ENCODE assay signal across 12 cellular contexts in genomic region chr11:61164610-61165424, GRCh38. TPM values are rescaled to one million over a fixed set of nuclear protein-coding genes. Genes with fewer than 3 reads are reported as not detected.
A peak's percentile ranks its signal among the peaks of the same experiment; 100 is the strongest.
DNase-seq lines count a peak whose midpoint lies in the region; ATAC-seq and TF ChIP-seq lines count a peak whose summit lies in the region.
"Had no signal": no experiment of that assay in that cellular context is flagged by ENCODE, and none has a peak within 500 bp of the region (broad histone marks: within the 10 kb centered on the region; RNA-seq: fewer than 3 reads in every experiment).

No MANE protein-coding gene starts in this region.

- H3K27me3 ChIP-seq in CD4-positive, CD25-positive, alpha-beta regulatory T cell (ENCODE audit: control insufficient read depth, insufficient read depth, low read length) = no peaks in the 10 kb centered on the region
- H3K27me3 ChIP-seq in right lobe of liver (no peaks in the 10 kb centered on the region), thyroid gland (no peaks in the 10 kb centered on the region)

- no peaks in the 10 kb centered on the region for H3K9me3 ChIP-seq in CD4-positive, CD25-positive, alpha-beta regulatory T cell (ENCODE audit: control insufficient read depth in 2 of 2, low read length in 2 of 2)
- no peaks in the 10 kb centered on the region for H3K9me3 ChIP-seq in right lobe of liver
- no peaks in the 10 kb centered on the region for H3K9me3 ChIP-seq in thyroid gland

- peak overlapping the region in 2 of 4 donors; percentile 38 to 57 for H3K4me3 Mint-ChIP-seq in CD4-positive, CD25-positive, alpha-beta regulatory T cell
- no peak overlapping the region for H3K4me3 Mint-ChIP-seq in activated naive CD4-positive, alpha-beta T cell treated with anti-CD3 and anti-CD28 coated beads, Interleukin-2, amount 10 ng/mL, durations not matched to agents 7 days and 5 days

- intact Hi-C loops in right lobe of liver (cut with DNase I) (no loop called here), thyroid gland (cut with DNase I) (loop anchor here (10.0 kb wide), 1 partner anchor 250 kb away; the partner anchor contains the start of gene TMEM109)

- 57% methylated on average over 13 of the region's 13 CpGs for WGBS in right lobe of liver (ENCODE audit: insufficient coverage, low coverage, low lambda C conversion rate, missing lambda C conversion rate)
- 81 to 84% methylated on average over 13 of the region's 13 CpGs for WGBS in thyroid gland, 2 donors

- H3K27ac Mint-ChIP-seq in CD4-positive, CD25-positive, alpha-beta regulatory T cell = peak overlapping the region in 2 of 3 donors; percentile 41 to 85
- no peak overlapping the region for H3K27ac Mint-ChIP-seq in activated naive CD4-positive, alpha-beta T cell treated with anti-CD3 and anti-CD28 coated beads, Interleukin-2, amount 10 ng/mL, durations not matched to agents 7 days and 5 days

- no peak for TF ChIP-seq CTCF in right lobe of liver (IDR thresholded peaks at IDR 0.05)
- no peak for TF ChIP-seq CTCF in thyroid gland (IDR thresholded peaks at IDR 0.05)

- H3K9me3 Mint-ChIP-seq in CD4-positive, CD25-positive, alpha-beta regulatory T cell = peaks cover 0 to 2% (median 0%) of the 10 kb centered on the region in 7 donors
- H3K9me3 Mint-ChIP-seq in activated naive CD4-positive, alpha-beta T cell treated with anti-CD3 and anti-CD28 coated beads, Interleukin-2, amount 10 ng/mL, durations not matched to agents 7 days and 5 days = no peaks in the 10 kb centered on the region

- CTCF ChIA-PET in activated naive CD4-positive, alpha-beta T cell treated with anti-CD3 and anti-CD28 coated beads, Interleukin-2, amount 10 ng/mL, durations not matched to agents 7 days and 5 days (lab: Charles Lee) = no interaction called here

- H3K27ac ChIP-seq in CD4-positive, CD25-positive, alpha-beta regulatory T cell (ENCODE audit: insufficient read depth, low read length, poor library complexity, severe bottlenecking) = no peak overlapping the region
- H3K27ac ChIP-seq in right lobe of liver = peak overlapping the region in 2 of 3 donors; percentile 15 to 21
- H3K27ac ChIP-seq in thyroid gland = no peak overlapping the region
- H3K27ac ChIP-seq: foreskin keratinocyte had no signal

- no peak overlapping the region for H3K4me3 ChIP-seq in CD4-positive, CD25-positive, alpha-beta regulatory T cell (ENCODE audit: low read depth, low read length)
- H3K4me3 ChIP-seq in right lobe of liver (no peak overlapping the region), thyroid gland (replicated peaks in 1 of 3) (no peak overlapping the region)

- no peak for DNase-seq in CD4-positive, CD25-positive, alpha-beta regulatory T cell
- DNase-seq in HT-29 (ENCODE audit: low spot score) = peak; percentile 25
- DNase-seq in SHP77 (lab: John Stamatoyannopoulos, UW) = peak; percentile 70 to 72
- DNase-seq in right lobe of liver = no peak
- DNase-seq in HK-2 (ENCODE audit: unreplicated experiment) = no peak
- DNase-seq in thyroid gland = no peak
- no peak for DNase-seq in activated naive CD4-positive, alpha-beta T cell treated with anti-CD3 and anti-CD28 coated beads, Interleukin-2, amount 10 ng/mL, durations not matched to agents 7 days and 5 days
- DNase-seq: DND-41, foreskin keratinocyte had no signal

- TF ChIP-seq POLR2A in right lobe of liver (IDR thresholded peaks at IDR 0.05) (no peak), thyroid gland (IDR thresholded peaks at IDR 0.05) (no peak)

- peaks cover 10% of the 10 kb centered on the region for H3K27me3 Mint-ChIP-seq in CD4-positive, CD25-positive, alpha-beta regulatory T cell
- peaks cover 4% of the 10 kb centered on the region for H3K27me3 Mint-ChIP-seq in activated naive CD4-positive, alpha-beta T cell treated with anti-CD3 and anti-CD28 coated beads, Interleukin-2, amount 10 ng/mL, durations not matched to agents 7 days and 5 days

- H3K36me3 Mint-ChIP-seq in CD4-positive, CD25-positive, alpha-beta regulatory T cell = no peaks in the 10 kb centered on the region
- no peaks in the 10 kb centered on the region for H3K36me3 Mint-ChIP-seq in activated naive CD4-positive, alpha-beta T cell treated with anti-CD3 and anti-CD28 coated beads, Interleukin-2, amount 10 ng/mL, durations not matched to agents 7 days and 5 days

- H3K4me1 ChIP-seq in CD4-positive, CD25-positive, alpha-beta regulatory T cell (ENCODE audit: control insufficient read depth, insufficient read depth, low read length, poor library complexity, severe bottlenecking) = peaks cover 18% of the 10 kb centered on the region
- H3K4me1 ChIP-seq in right lobe of liver = peaks cover 0 to 9% (median 4%) of the 10 kb centered on the region in 4 donors
- H3K4me1 ChIP-seq in thyroid gland = peaks cover 7 to 20% of the 10 kb centered on the region in 2 donors

- no peak for ATAC-seq in CD4-positive, CD25-positive, alpha-beta regulatory T cell (ENCODE audit: low read depth in 2 of 2)
- ATAC-seq in right lobe of liver (no peak), HG02852 (IDR thresholded peaks at IDR 0.05; ENCODE audit: unreplicated experiment) (no peak)
- ATAC-seq: foreskin keratinocyte had no signal

- peaks cover 8 to 57% (median 26%) of the 10 kb centered on the region in 4 donors for H3K4me1 Mint-ChIP-seq in CD4-positive, CD25-positive, alpha-beta regulatory T cell
- peaks cover 58% of the 10 kb centered on the region for H3K4me1 Mint-ChIP-seq in activated naive CD4-positive, alpha-beta T cell treated with anti-CD3 and anti-CD28 coated beads, Interleukin-2, amount 10 ng/mL, durations not matched to agents 7 days and 5 days

- H3K36me3 ChIP-seq in CD4-positive, CD25-positive, alpha-beta regulatory T cell (ENCODE audit: control insufficient read depth, insufficient read depth, low read length) = no peaks in the 10 kb centered on the region
- H3K36me3 ChIP-seq in right lobe of liver = no peaks in the 10 kb centered on the region
- H3K36me3 ChIP-seq in thyroid gland = no peaks in the 10 kb centered on the region

RNA-seq across cellular contexts. Expression of gene VPS37C, which starts 3.6 kb away (rescaled TPM):
- 2.8 TPM for total RNA-seq in CD4-positive, CD25-positive, alpha-beta regulatory T cell
- under 1 TPM; 0.30 to 0.68 (median 0.60) TPM for polyA plus RNA-seq in CD4-positive, CD25-positive, alpha-beta regulatory T cell
- 37.3 and 44.2 TPM in 2 replicates for total RNA-seq in HT-29 (2014; rRNA removed; shearing (Covaris generic))
- total RNA-seq in right lobe of liver = 1 to 10 TPM; 4.6 to 7.6 (median 6.0) TPM
- total RNA-seq in thyroid gland = 10 to 100 TPM; 13.0 to 18.2 (median 15.9) TPM

RNA-seq across cellular contexts. Expression of gene PGA3, which starts 38.5 kb away (rescaled TPM):
- total RNA-seq in CD4-positive, CD25-positive, alpha-beta regulatory T cell = not detected
- polyA plus RNA-seq in CD4-positive, CD25-positive, alpha-beta regulatory T cell = not detected
- total RNA-seq in HT-29 (2014; rRNA removed; shearing (Covaris generic)) = 0.34 TPM in 1 of 2 replicates, not detected in the other
- under 1 TPM in 3 of 6 experiments, not detected in 3; 0.15 to 0.55 (median 0.23) TPM for total RNA-seq in right lobe of liver
- 1 to 10 TPM in 2 of 4 donors, not detected in 2; 4.3 to 7.9 TPM for total RNA-seq in thyroid gland
- total RNA-seq: activated CD8-positive, alpha-beta memory T cell treated with anti-CD3 and anti-CD28 coated beads for 36 hours; foreskin keratinocyte; H4 had no signal
- polyA plus RNA-seq: foreskin keratinocyte had no signal

RNA-seq across cellular contexts. Expression of gene PGA4, which starts 57.3 kb away (rescaled TPM):
- total RNA-seq in CD4-positive, CD25-positive, alpha-beta regulatory T cell = not detected
- not detected for polyA plus RNA-seq in CD4-positive, CD25-positive, alpha-beta regulatory T cell
- total RNA-seq in HT-29 (2014; rRNA removed; shearing (Covaris generic)) = 1.0 TPM in 1 of 2 replicates, not detected in the other
- total RNA-seq in right lobe of liver = 1 to 10 TPM in 1 of 6 experiments, under 1 TPM in 3, not detected in 2; 0.15 to 1.5 (median 0.52) TPM
- 1 to 10 TPM in 2 of 4 donors, not detected in 2; 4.6 to 8.1 TPM for total RNA-seq in thyroid gland
- total RNA-seq: activated CD8-positive, alpha-beta memory T cell treated with anti-CD3 and anti-CD28 coated beads for 36 hours; foreskin keratinocyte; H4 had no signal
- polyA plus RNA-seq: foreskin keratinocyte had no signal

Comparison
In these comparisons a context has a peak if more than half of its experiments do, and no peak if none do; other contexts are left out.
1. DNase-seq: peak in HT-29 (single experiment) and SHP77 (2 of 2); none in CD4-positive, CD25-positive, alpha-beta regulatory T cell (0 of 3), right lobe of liver (0 of 3), HK-2 (single experiment), thyroid gland (0 of 2) and activated naive CD4-positive, alpha-beta T cell treated with anti-CD3 and anti-CD28 coated beads, Interleukin-2, amount 10 ng/mL, durations not matched to agents 7 days and 5 days (single experiment).
2. H3K27ac ChIP-seq: peak in right lobe of liver (2 of 3); none in CD4-positive, CD25-positive, alpha-beta regulatory T cell (single experiment) and thyroid gland (0 of 3).